Comparison of ENCODE assay signal across 10 cellular contexts in genomic region chr15:25947336-25948080, GRCh38.
DNase-seq lines count a peak whose midpoint lies in the region; ATAC-seq and FAIRE-seq lines count a peak whose summit lies in the region.
"Had no signal": no experiment of that assay in that cellular context is flagged by ENCODE, and none has a peak within 500 bp of the region (broad histone marks: within the 10 kb centered on the region; RNA-seq: fewer than 3 reads in every experiment).

No MANE protein-coding gene starts in this region.

- FAIRE-seq in islet of Langerhans (lab: Jason Lieb, UNC) (peak; percentile 9), frontal cortex (lab: Jason Lieb, UNC) (no peak)

- no peaks in the 10 kb centered on the region for H3K36me3 ChIP-seq in BLaER1

- peaks cover 45% of the 10 kb centered on the region for H3K4me1 ChIP-seq in BLaER1

- ATAC-seq in HG03342 (IDR thresholded peaks at IDR 0.05; ENCODE audit: unreplicated experiment) (no peak), HG02759 (IDR thresholded peaks at IDR 0.05; ENCODE audit: unreplicated experiment) (no peak)
- ATAC-seq: natural killer cell had no signal

- no peak overlapping the region for H3K4me3 ChIP-seq in BLaER1

- no peaks in the 10 kb centered on the region for H4K20me1 ChIP-seq in BLaER1

- H3K27me3 ChIP-seq in BLaER1, result no peaks in the 10 kb centered on the region

- H3K27ac ChIP-seq in BLaER1, result no peak overlapping the region

- DNase-seq in HCEC 1CT, result peak; percentile 13
- DNase-seq in NOMO-1 treated with dmso at 0.1 percent for 144 hours (lab: John Stamatoyannopoulos, UW; ENCODE audit: unreplicated experiment), result peak; percentile 19
- no peak for DNase-seq in frontal cortex (ENCODE audit: low spot score in 2 of 2)
- no peak for DNase-seq in activated effector memory CD4-positive, alpha-beta T cell treated with anti-CD3 and anti-CD28 coated beads, Interleukin-2, amount 50 U/mL, for 16 hours
- DNase-seq: erythroblast, natural killer cell had no signal

- H3K4me2 ChIP-seq in BLaER1, result peak overlapping the region; percentile 54

- no peak overlapping the region for H3K9ac ChIP-seq in BLaER1

- H3K9me3 ChIP-seq in BLaER1, result peaks cover 11% of the 10 kb centered on the region

Comparison
In these comparisons a context has a peak if more than half of its experiments do, and no peak if none do; other contexts are left out.
1. DNase-seq: peak in HCEC 1CT (single experiment) and NOMO-1 treated with dmso at 0.1 percent for 144 hours (single experiment); none in frontal cortex (0 of 2) and activated effector memory CD4-positive, alpha-beta T cell treated with anti-CD3 and anti-CD28 coated beads, Interleukin-2, amount 50 U/mL, for 16 hours (single experiment).